ENCODE assay signal across 8 cellular contexts in genomic region chr12:64273527-64274403, GRCh38. TPM values are rescaled to one million over a fixed set of nuclear protein-coding genes. Genes with fewer than 3 reads are reported as not detected.
A peak's percentile ranks its signal among the peaks of the same experiment; 100 is the strongest.
DNase-seq lines count a peak whose midpoint lies in the region; ATAC-seq and TF ChIP-seq lines count a peak whose summit lies in the region.

No MANE protein-coding gene starts in this region.

- no peaks in the 10 kb centered on the region for H3K9me3 ChIP-seq in DND-41 (ENCODE audit: insufficient read depth, low read length, severe bottlenecking)

- H3K9me3 Mint-ChIP-seq in activated T-helper 17 cell treated with anti-CD3 and anti-CD28 coated beads, Interleukin-2, amount 50 U/mL, for 72 hours = no peaks in the 10 kb centered on the region

- H3K4me3 Mint-ChIP-seq in activated T-helper 17 cell treated with anti-CD3 and anti-CD28 coated beads, Interleukin-2, amount 50 U/mL, for 72 hours = no peak overlapping the region

- peak; percentile 62 for TF ChIP-seq CTCF in DND-41 (IDR thresholded peaks at IDR 0.05; ENCODE audit: borderline replicate concordance, extremely low read depth, low read length, poor library complexity, severe bottlenecking)

- H3K36me3 Mint-ChIP-seq in activated T-helper 17 cell treated with anti-CD3 and anti-CD28 coated beads, Interleukin-2, amount 50 U/mL, for 72 hours (ENCODE audit: low read depth) = no peaks in the 10 kb centered on the region

- no peaks in the 10 kb centered on the region for H3K79me2 ChIP-seq in DND-41 (ENCODE audit: insufficient read depth, low read length)

- no peak overlapping the region; the same call in 1 of the 2 replicates for H2AFZ ChIP-seq in DND-41 (ENCODE audit: low read depth, low read length)

- H3K36me3 ChIP-seq in DND-41 (ENCODE audit: insufficient read depth, low read length) = no peaks in the 10 kb centered on the region

- H3K4me2 ChIP-seq in DND-41 (ENCODE audit: insufficient read depth, low read length) = no peak overlapping the region

- H3K27me3 Mint-ChIP-seq in activated T-helper 17 cell treated with anti-CD3 and anti-CD28 coated beads, Interleukin-2, amount 50 U/mL, for 72 hours = no peaks in the 10 kb centered on the region

- H3K27me3 ChIP-seq in DND-41 (ENCODE audit: insufficient read depth, low read length, poor library complexity) = no peaks in the 10 kb centered on the region

- H3K4me3 ChIP-seq in DND-41 (ENCODE audit: low read depth in 1 of 2, low read length in 2 of 2) = no peak overlapping the region

- H3K9ac ChIP-seq in DND-41 (ENCODE audit: low read depth, low read length) = no peak overlapping the region

- H3K27ac ChIP-seq in DND-41 (ENCODE audit: low read length) = no peak overlapping the region

- H3K4me1 ChIP-seq in DND-41 (ENCODE audit: insufficient read depth, low read length) = no peaks in the 10 kb centered on the region

- DNase-seq in DND-41 = peak; percentile 24
- DNase-seq in LHCN-M2 (ENCODE audit: low read depth) = peak; percentile 40
- DNase-seq in medulla oblongata (ENCODE audit: extremely low spot score) = peak; percentile 42
- DNase-seq in NCI-H187 treated with DMSO at 0.1 percent for 48 hours (lab: John Stamatoyannopoulos, UW) = no peak

- H4K20me1 ChIP-seq in DND-41 (ENCODE audit: insufficient read depth, low read length) = no peaks in the 10 kb centered on the region

- no peak overlapping the region for H3K27ac Mint-ChIP-seq in activated T-helper 17 cell treated with anti-CD3 and anti-CD28 coated beads, Interleukin-2, amount 50 U/mL, for 72 hours

- peak; percentile 62 for ATAC-seq in DND-41 (ENCODE audit: insufficient read depth, low read depth)
- peak; percentile 54 for ATAC-seq in GM19463 (IDR thresholded peaks at IDR 0.05; ENCODE audit: unreplicated experiment)
- peak; percentile 39 for ATAC-seq in activated T-helper 17 cell treated with anti-CD3 and anti-CD28 coated beads, Interleukin-2, amount 50 U/mL, for 72 hours (replicated peaks)
- ATAC-seq in GM21447 (IDR thresholded peaks at IDR 0.05; ENCODE audit: unreplicated experiment) = no peak
- no peak for ATAC-seq in GM18520 (IDR thresholded peaks at IDR 0.05; ENCODE audit: unreplicated experiment)

- H3K4me1 Mint-ChIP-seq in activated T-helper 17 cell treated with anti-CD3 and anti-CD28 coated beads, Interleukin-2, amount 50 U/mL, for 72 hours = peaks cover 4% of the 10 kb centered on the region

RNA-seq across cellular contexts. Expression of gene KICS2, which starts 51.7 kb away (rescaled TPM):
- 6.0 and 9.4 TPM in 2 replicates for total RNA-seq in LHCN-M2 (2014; rRNA removed)
- 1.9 TPM for polyA plus RNA-seq in LHCN-M2 (2012)
- total RNA-seq in activated T-helper 17 cell treated with anti-CD3 and anti-CD28 coated beads, Interleukin-2, amount 50 U/mL, for 72 hours = 10 to 100 TPM in 1 of 2 donors, 1 to 10 TPM in 1; 9.9 to 14.2 TPM

Comparison
In these comparisons a context has a peak if more than half of its experiments do, and no peak if none do; other contexts are left out.
1. ATAC-seq: peak in DND-41 (single experiment), GM19463 (single experiment) and activated T-helper 17 cell treated with anti-CD3 and anti-CD28 coated beads, Interleukin-2, amount 50 U/mL, for 72 hours (single experiment); none in GM21447 (single experiment) and GM18520 (single experiment).